In the genomic region with DNA sequence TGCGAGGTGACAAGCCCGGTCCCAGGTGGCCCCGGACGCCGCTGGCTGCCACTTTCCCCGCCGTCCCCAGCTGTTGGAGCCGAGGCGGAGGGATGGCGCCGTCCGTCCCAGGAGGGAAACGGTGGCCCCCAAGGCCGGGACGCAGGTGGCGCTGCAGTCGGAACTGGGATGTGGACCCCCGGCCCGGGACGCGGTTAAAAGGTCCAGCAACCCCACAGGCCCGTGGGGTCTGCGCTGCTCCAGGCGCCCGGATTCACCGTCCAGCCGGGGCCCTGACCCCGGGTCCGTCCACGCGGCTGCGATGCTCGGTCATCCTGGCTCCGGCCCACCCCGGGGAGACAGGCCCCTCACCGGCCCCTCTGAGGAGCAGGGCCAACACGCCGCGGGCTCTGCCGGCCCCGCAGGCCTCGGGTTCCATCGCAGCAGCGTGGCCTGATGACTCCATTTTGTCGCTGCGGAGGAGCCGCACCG, we compare ENCODE assay signal across 11 cellular contexts. TPM values are rescaled to one million over a fixed set of nuclear protein-coding genes. Genes with fewer than 3 reads are reported as not detected.
DNase-seq lines count a peak whose midpoint lies in the region; ATAC-seq, FAIRE-seq and TF ChIP-seq lines count a peak whose summit lies in the region.
"Had no signal": no experiment of that assay in that cellular context is flagged by ENCODE, and none has a peak within 500 bp of the region (broad histone marks: within the 10 kb centered on the region; RNA-seq: fewer than 3 reads in every experiment).

No MANE protein-coding gene starts in this region.

- TF ChIP-seq CTCF in ascending aorta (IDR thresholded peaks at IDR 0.05) (no peak), HepG2 (CRISPR knock-in tag; IDR thresholded peaks at IDR 0.05) (no peak)

- H3K4me1 ChIP-seq in ascending aorta (peaks cover 0 to 6% of the 10 kb centered on the region in 2 donors), HepG2 (ENCODE audit: insufficient read depth, low read length) (no peaks in the 10 kb centered on the region), subcutaneous abdominal adipose tissue (ENCODE audit: control insufficient read depth in 5 of 5, insufficient read depth in 5 of 5, low read length in 5 of 5) (peaks cover 0 to 9% (median 6%) of the 10 kb centered on the region in 5 donors)

- TF ChIP-seq EP300 in HepG2 (IDR thresholded peaks at IDR 0.05; ENCODE audit: low read depth in 2 of 2, low read length in 2 of 2) (no peak), HepG2 (CRISPR knock-in tag; IDR thresholded peaks at IDR 0.05; ENCODE audit: borderline replicate concordance) (no peak)

- H3K27me3 ChIP-seq in ascending aorta (no peaks in the 10 kb centered on the region), HepG2 (ENCODE audit: control insufficient read depth in 1 of 2, insufficient read depth in 2 of 2, low read length in 2 of 2) (peaks cover 2 to 15% of the 10 kb centered on the region in 2 experiments; a peak in 3 of 5 replicates), subcutaneous abdominal adipose tissue (ENCODE audit: control insufficient read depth in 5 of 5, insufficient read depth in 4 of 5, low read length in 5 of 5) (no peaks in the 10 kb centered on the region)
- H3K27me3 ChIP-seq: adrenal gland, Peyer's patch had no signal

- H2AFZ ChIP-seq in HepG2 (ENCODE audit: low read length), result no peak overlapping the region

- H3K4me3 Mint-ChIP-seq in activated CD4-positive, alpha-beta T cell treated with anti-CD3 and anti-CD28 coated beads, Interleukin-2, amount 10 ng/mL, durations not matched to agents 24 days and 14 days, result no peak overlapping the region

- POLR2A ChIA-PET in HepG2 (lab: Yijun Ruan, JAX), result no interaction called here

- H3K9ac ChIP-seq in HepG2 (ENCODE audit: insufficient read depth, low read depth, low read length) (no peak overlapping the region), subcutaneous abdominal adipose tissue (ENCODE audit: low read length in 5 of 5) (peak overlapping the region in 3 of 5 donors; percentile 45 to 67 (median 60))

- no peaks in the 10 kb centered on the region for H3K36me3 Mint-ChIP-seq in activated CD4-positive, alpha-beta T cell treated with anti-CD3 and anti-CD28 coated beads, Interleukin-2, amount 10 ng/mL, durations not matched to agents 24 days and 14 days (ENCODE audit: low read depth)

- TF ChIP-seq RAD21 in HepG2 (CRISPR knock-in tag; IDR thresholded peaks at IDR 0.05), result no peak

- peaks cover 2% of the 10 kb centered on the region for H3K4me1 Mint-ChIP-seq in activated CD4-positive, alpha-beta T cell treated with anti-CD3 and anti-CD28 coated beads, Interleukin-2, amount 10 ng/mL, durations not matched to agents 24 days and 14 days

- CTCF ChIA-PET in HepG2 (lab: Yijun Ruan, JAX; ENCODE audit: low intra/inter-chr PET ratio, low total read pairs), result interaction anchor here (1.1 to 2.1 kb wide), 3 partner anchors 107 to 618 kb away, joined by 3 to 7 read pairs (median 5); no protein-coding TSS in a partner anchor

- intact Hi-C loops in activated CD4-positive, alpha-beta T cell treated with anti-CD3 and anti-CD28 coated beads, Interleukin-2, amount 10 ng/mL, durations not matched to agents 24 days and 14 days (cut with micrococcal nuclease), result loop anchor here (5.0 kb wide), 1 partner anchor 104 kb away; no protein-coding TSS in a partner anchor
- intact Hi-C loops in ascending aorta (cut with DNase I) (loop anchor here (10.0 kb wide), 1 partner anchor 391 kb away; no protein-coding TSS in a partner anchor), HepG2 (cut with micrococcal nuclease; ENCODE audit: unreplicated experiment) (loop anchor here (2.0 kb wide), 1 partner anchor 345 kb away; no protein-coding TSS in a partner anchor)

- in situ Hi-C loops in HepG2 (cut with HindIII; ENCODE audit: extremely low pct_ligation_motif_present, low pct_unique_long_range_greater_than_20kb), result loop anchor here (5.0 kb wide), 2 partner anchors 104 to 344 kb away; no protein-coding TSS in a partner anchor

- H3K36me3 ChIP-seq in ascending aorta (no peaks in the 10 kb centered on the region), HepG2 (replicated peaks in 1 of 2; ENCODE audit: control insufficient read depth in 1 of 2, insufficient read depth in 2 of 2, low read length in 2 of 2) (no peaks in the 10 kb centered on the region), subcutaneous abdominal adipose tissue (ENCODE audit: control insufficient read depth in 5 of 5, insufficient read depth in 5 of 5, low read length in 5 of 5) (no peaks in the 10 kb centered on the region)
- H3K36me3 ChIP-seq: adrenal gland, Peyer's patch had no signal

- H4K20me1 ChIP-seq in HepG2 (ENCODE audit: insufficient read depth, low read length), result no peaks in the 10 kb centered on the region

- no peak for FAIRE-seq in HepG2 (lab: Jason Lieb, UNC)

- H3K27ac ChIP-seq in ascending aorta, result no peak overlapping the region
- no peak overlapping the region for H3K27ac ChIP-seq in HepG2 (ENCODE audit: extremely low read length, insufficient read depth, low read length)
- H3K27ac ChIP-seq in subcutaneous abdominal adipose tissue (ENCODE audit: low read depth, low read length), result no peak overlapping the region
- H3K27ac ChIP-seq: Peyer's patch had no signal

- TF ChIP-seq POLR2A in HepG2 (IDR thresholded peaks at IDR 0.05; ENCODE audit: insufficient read depth in 1 of 2, low read depth in 2 of 2, low read length in 2 of 2), result no peak

- no peaks in the 10 kb centered on the region for H3K9me3 Mint-ChIP-seq in activated CD4-positive, alpha-beta T cell treated with anti-CD3 and anti-CD28 coated beads, Interleukin-2, amount 10 ng/mL, durations not matched to agents 24 days and 14 days

- BruUV-seq in HepG2 (replicated peaks; lab: Mats Ljungman, UMichigan), result no TSS peak

- no peaks in the 10 kb centered on the region for H3K79me2 ChIP-seq in HepG2 (ENCODE audit: insufficient read depth, low read length)

- ATAC-seq in HepG2, result peak; percentile 11; the same call in 1 of the 3 replicates
- no peak for ATAC-seq in HG03135 (IDR thresholded peaks at IDR 0.05; ENCODE audit: unreplicated experiment)

- peaks cover 13% of the 10 kb centered on the region for H3K27me3 Mint-ChIP-seq in activated CD4-positive, alpha-beta T cell treated with anti-CD3 and anti-CD28 coated beads, Interleukin-2, amount 10 ng/mL, durations not matched to agents 24 days and 14 days

- peak; percentile 51 for DNase-seq in activated CD4-positive, alpha-beta T cell treated with anti-CD3 and anti-CD28 coated beads, Interleukin-2, amount 10 ng/mL, durations not matched to agents 24 days and 14 days
- no peak for DNase-seq in activated CD4-positive, alpha-beta T cell treated with anti-CD3 and anti-CD28 coated beads, Interleukin-2, amount 50 U/mL, for 48 hours
- DNase-seq in ascending aorta (ENCODE audit: low spot score in 2 of 2), result no peak
- no peak for DNase-seq in HepG2 (ENCODE audit: low spot score)
- no peak for DNase-seq in GM19238 (ENCODE audit: insufficient read length, low spot score)
- DNase-seq in CD1c-positive myeloid dendritic cell (ENCODE audit: extremely low spot score), result no peak
- DNase-seq: NCI-H1436 treated with DMSO at 0.1 percent for 48 hours had no signal

- no peak overlapping the region for H3K4me2 ChIP-seq in HepG2 (ENCODE audit: low read depth, low read length)

- 88% methylated on average over 35 of the region's 48 CpGs for WGBS in HepG2 (ENCODE audit: low lambda C conversion rate)

- H3K27ac Mint-ChIP-seq in activated CD4-positive, alpha-beta T cell treated with anti-CD3 and anti-CD28 coated beads, Interleukin-2, amount 10 ng/mL, durations not matched to agents 24 days and 14 days, result no peak overlapping the region

- H3K4me3 ChIP-seq in ascending aorta, result peak overlapping the region; percentile 45 to 64
- H3K4me3 ChIP-seq in HepG2 (replicated peaks in 1 of 3; ENCODE audit: insufficient read depth in 1 of 3, low read depth in 2 of 3, low read length in 3 of 3), result no peak overlapping the region
- H3K4me3 ChIP-seq in subcutaneous abdominal adipose tissue (ENCODE audit: low read depth in 1 of 5, low read length in 5 of 5), result peak overlapping the region in 3 of 5 donors; percentile 55 to 72 (median 71)

- no peaks in the 10 kb centered on the region for H3K9me3 ChIP-seq in ascending aorta
- no peaks in the 10 kb centered on the region for H3K9me3 ChIP-seq in HepG2 (ENCODE audit: low read length)
- H3K9me3 ChIP-seq in subcutaneous abdominal adipose tissue (ENCODE audit: control insufficient read depth in 5 of 5, low read length in 5 of 5), result peaks cover 0 to 4% (median 0%) of the 10 kb centered on the region in 5 donors
- H3K9me3 ChIP-seq: Peyer's patch had no signal

TF ChIP-seq in HepG2, 621 proteins besides CTCF, POLR2A, EP300 and RAD21 (continues in another document):
- TF ChIP-seq MIER3 (CRISPR knock-in tag; IDR thresholded peaks at IDR 0.05; ENCODE audit: borderline replicate concordance), result no peak
- 0 out of 2 replicates have a peak, but pooled peaks have one; percentile 5 for TF ChIP-seq ZNF501 (CRISPR knock-in tag; IDR thresholded peaks at IDR 0.05)
- TF ChIP-seq MEIS1 (CRISPR knock-in tag; IDR thresholded peaks at IDR 0.05; ENCODE audit: borderline replicate concordance), result no peak

RNA-seq across cellular contexts. Expression of gene TMEM18, which starts 41.0 kb away (rescaled TPM):
- total RNA-seq in activated CD4-positive, alpha-beta T cell treated with anti-CD3 and anti-CD28 coated beads, Interleukin-2, amount 10 ng/mL, durations not matched to agents 24 days and 14 days, result 21.5 and 25.1 TPM in 2 replicates
- total RNA-seq in ascending aorta (6.4 TPM), HepG2 (2016; rRNA removed; fragmentation: Illumina TruSeq; extraction: Trizol) (39.7 and 45.9 TPM in 2 replicates)
- 26.8 and 30.8 TPM in 2 replicates for total RNA-seq in HepG2 (2016; cell fraction: cytosol; rRNA removed; fragmentation: Illumina TruSeq; extraction: Trizol; ENCODE audit: low read depth)
- 36.9 and 47.1 TPM in 2 replicates for total RNA-seq in HepG2 (2016; cell fraction: insoluble cytoplasmic fraction; rRNA removed; fragmentation: Illumina TruSeq; extraction: Trizol)
- total RNA-seq in HepG2 (2016; cell fraction: membrane; rRNA removed; fragmentation: Illumina TruSeq; extraction: Trizol), result 43.7 and 45.0 TPM in 2 replicates
- 27.3 and 30.5 TPM in 2 replicates for total RNA-seq in HepG2 (2016; cell fraction: nucleus; rRNA removed; fragmentation: Illumina TruSeq; extraction: Trizol)
- polyA plus RNA-seq in HepG2 (2011; rRNA removed), result 32.1 and 49.4 TPM in 2 replicates
- polyA plus RNA-seq in HepG2 (2011; cell fraction: cytosol; rRNA removed), result 33.5 and 39.5 TPM in 2 replicates
- 29.6 and 38.2 TPM in 2 replicates for polyA plus RNA-seq in HepG2 (2011; cell fraction: nucleus; rRNA removed)
- polyA plus RNA-seq in HepG2 (2012), result 36.5 and 48.1 TPM in 2 replicates
- 37.2 and 42.5 TPM in 2 replicates for polyA plus RNA-seq in HepG2 (2016; cell fraction: cytosol; fragmentation: Illumina TruSeq; extraction: Trizol; ENCODE audit: low read depth)
- polyA plus RNA-seq in HepG2 (2016; cell fraction: insoluble cytoplasmic fraction; fragmentation: Illumina TruSeq; extraction: Trizol; ENCODE audit: low read depth), result 36.2 and 38.9 TPM in 2 replicates
- 38.3 and 46.2 TPM in 2 replicates for polyA plus RNA-seq in HepG2 (2016; cell fraction: membrane; fragmentation: Illumina TruSeq; extraction: Trizol; ENCODE audit: low read depth)
- 49.7 and 63.7 TPM in 2 replicates for polyA plus RNA-seq in HepG2 (2016; cell fraction: nucleus; fragmentation: Illumina TruSeq; extraction: Trizol; ENCODE audit: insufficient read depth, low read depth)
- polyA minus RNA-seq in HepG2 (2011; rRNA and poly(A)+ RNA removed; ENCODE audit: low replicate concordance), result 19.9 and 51.6 TPM in 2 replicates
- polyA minus RNA-seq in HepG2 (2011; cell fraction: cytosol; rRNA and poly(A)+ RNA removed), result 14.5 and 14.9 TPM in 2 replicates
- 39.4 and 50.0 TPM in 2 replicates for polyA minus RNA-seq in HepG2 (2011; cell fraction: nucleus; rRNA and poly(A)+ RNA removed)

Comparison
In these comparisons a context has a peak if more than half of its experiments do, and no peak if none do; other contexts are left out.
1. H3K4me3 ChIP-seq: peak in ascending aorta (2 of 2) and subcutaneous abdominal adipose tissue (3 of 5); none in HepG2 (0 of 3).